In genomic region chr15:100900895-100901169, GRCh38 we compare ENCODE assay signal across 14 cellular contexts. TPM values are rescaled to one million over a fixed set of nuclear protein-coding genes. Genes with fewer than 3 reads are reported as not detected.
DNase-seq lines count a peak whose midpoint lies in the region; ATAC-seq and TF ChIP-seq lines count a peak whose summit lies in the region.
"Had no signal": no experiment of that assay in that cellular context is flagged by ENCODE, and none has a peak within 500 bp of the region (broad histone marks: within the 10 kb centered on the region; RNA-seq: fewer than 3 reads in every experiment).

No MANE protein-coding gene starts in this region.

- H3K4me3 Mint-ChIP-seq in neural progenitor cell: no peak overlapping the region
- no peak overlapping the region for H3K4me3 Mint-ChIP-seq in naive thymus-derived CD8-positive, alpha-beta T cell
- H3K4me3 Mint-ChIP-seq: CD8-positive, alpha-beta memory T cell had no signal

- H3K9ac ChIP-seq in NT2/D1 (ENCODE audit: insufficient read length, low read depth) (peak overlapping the region; percentile 35), neural progenitor cell (no peak overlapping the region)

- H3K4me2 ChIP-seq in neural progenitor cell: no peak overlapping the region

- no peaks in the 10 kb centered on the region for H3K79me2 ChIP-seq in neural progenitor cell (ENCODE audit: low read depth)

- H2AFZ ChIP-seq in neural progenitor cell (replicated peaks): no peak overlapping the region

- no peak for TF ChIP-seq POLR2A in stomach (IDR thresholded peaks at IDR 0.05)

- H3K27me3 ChIP-seq in NT2/D1 (ENCODE audit: insufficient read depth, insufficient read length): no peaks in the 10 kb centered on the region
- H3K27me3 ChIP-seq in neural progenitor cell: no peaks in the 10 kb centered on the region
- H3K27me3 ChIP-seq in stomach: peaks cover 0 to 11% (median 0%) of the 10 kb centered on the region in 3 donors
- H3K27me3 ChIP-seq: SJSA1 had no signal

- H3K9me3 Mint-ChIP-seq in neural progenitor cell: no peaks in the 10 kb centered on the region
- no peaks in the 10 kb centered on the region for H3K9me3 Mint-ChIP-seq in naive thymus-derived CD8-positive, alpha-beta T cell
- H3K9me3 Mint-ChIP-seq: CD8-positive, alpha-beta memory T cell had no signal

- H3K4me1 ChIP-seq in NT2/D1 (ENCODE audit: insufficient read depth, insufficient read length): peaks cover 8% of the 10 kb centered on the region
- H3K4me1 ChIP-seq in neural progenitor cell: peaks cover 8% of the 10 kb centered on the region
- H3K4me1 ChIP-seq in stomach: peaks cover 0 to 29% (median 18%) of the 10 kb centered on the region in 4 donors
- H3K4me1 ChIP-seq: HAP-1 had no signal

- no peaks in the 10 kb centered on the region for H4K20me1 ChIP-seq in neural progenitor cell (ENCODE audit: low read depth)

- 67 to 71% (median 71%) methylated on average over 7 of the region's 7 CpGs for WGBS in stomach, 5 donors

- POLR2A ChIA-PET in naive thymus-derived CD8-positive, alpha-beta T cell (lab: Charles Lee): no interaction called here

- peak overlapping the region; percentile 69 for H3K27ac Mint-ChIP-seq in neural progenitor cell
- H3K27ac Mint-ChIP-seq in naive thymus-derived CD8-positive, alpha-beta T cell: no peak overlapping the region

- no peak for ATAC-seq in naive thymus-derived CD8-positive, alpha-beta T cell
- ATAC-seq in HG03135 (IDR thresholded peaks at IDR 0.05; ENCODE audit: unreplicated experiment): no peak

- TF ChIP-seq CTCF in neural progenitor cell (IDR thresholded peaks at IDR 0.05) (no peak), stomach (IDR thresholded peaks at IDR 0.05) (no peak)

- no peaks in the 10 kb centered on the region for H3K36me3 Mint-ChIP-seq in neural progenitor cell
- no peaks in the 10 kb centered on the region for H3K36me3 Mint-ChIP-seq in naive thymus-derived CD8-positive, alpha-beta T cell
- H3K36me3 Mint-ChIP-seq: CD8-positive, alpha-beta memory T cell had no signal

- H3K4me1 Mint-ChIP-seq in neural progenitor cell: peaks cover 33% of the 10 kb centered on the region
- H3K4me1 Mint-ChIP-seq in naive thymus-derived CD8-positive, alpha-beta T cell: peaks cover 0 to 6% (median 2%) of the 10 kb centered on the region in 4 donors
- H3K4me1 Mint-ChIP-seq: CD8-positive, alpha-beta memory T cell had no signal

- no peak for TF ChIP-seq EP300 in stomach (IDR thresholded peaks at IDR 0.05)

- no peaks in the 10 kb centered on the region for H3F3A ChIP-seq in neural progenitor cell (ENCODE audit: low read depth)

- H3K36me3 ChIP-seq in NT2/D1 (ENCODE audit: insufficient read depth, insufficient read length, low read length) (peaks cover 2% of the 10 kb centered on the region), neural progenitor cell (no peaks in the 10 kb centered on the region), stomach (peaks cover 0 to 13% (median 3%) of the 10 kb centered on the region in 4 donors)
- H3K36me3 ChIP-seq: HAP-1, SJSA1 had no signal

- H3K9me3 ChIP-seq in NT2/D1 (ENCODE audit: insufficient read depth, low read length) (peaks cover 15% of the 10 kb centered on the region; the same call in 1 of the 2 replicates), neural progenitor cell (ENCODE audit: low read depth) (no peaks in the 10 kb centered on the region), stomach (no peaks in the 10 kb centered on the region)
- H3K9me3 ChIP-seq: HAP-1 had no signal

- peaks cover 25% of the 10 kb centered on the region for H3K27me3 Mint-ChIP-seq in neural progenitor cell (ENCODE audit: insufficient read depth, low read depth)
- H3K27me3 Mint-ChIP-seq in naive thymus-derived CD8-positive, alpha-beta T cell: peaks cover 6 to 24% (median 11%) of the 10 kb centered on the region in 5 donors

- no peak for DNase-seq in NT2/D1 (ENCODE audit: low read depth, low spot score)
- no peak for DNase-seq in epithelial cell of prostate (ENCODE audit: low read depth, low spot score)
- DNase-seq in neural progenitor cell (ENCODE audit: low spot score): no peak
- DNase-seq in stomach: no peak
- DNase-seq in naive thymus-derived CD8-positive, alpha-beta T cell: no peak
- no peak for DNase-seq in stimulated activated CD8-positive, alpha-beta memory T cell treated with anti-CD3 and anti-CD28 coated beads, Interleukin-4, amount 100 ng/mL, for 48 hours
- DNase-seq: CD8-positive, alpha-beta memory T cell; NCI-H2029 treated with DMSO at 0.1 percent for 48 hours; NCI-H510A; RPMI8226 had no signal

- no peak overlapping the region for H3K4me3 ChIP-seq in NT2/D1 (ENCODE audit: insufficient read length, low read depth)
- H3K4me3 ChIP-seq in neural progenitor cell: no peak overlapping the region
- no peak overlapping the region for H3K4me3 ChIP-seq in stomach
- H3K4me3 ChIP-seq: HAP-1, SJSA1 had no signal

- intact Hi-C loops in stomach (cut with DNase I; ENCODE audit: low total_unique reads): no loop called here

- H3K27ac ChIP-seq in epithelial cell of prostate (peak overlapping the region; percentile 81), neural progenitor cell (no peak overlapping the region), stomach (peak overlapping the region in 3 of 5 donors; percentile 79 to 85 (median 85))
- H3K27ac ChIP-seq: SJSA1 had no signal

RNA-seq across cellular contexts. Expression of gene LRRK1, which starts 18.3 kb away (rescaled TPM):
- total RNA-seq in neural progenitor cell (ENCODE audit: low replicate concordance) (0.43 TPM in 1 of 2 replicates, not detected in the other), stomach (10 to 100 TPM in 3 of 5 donors, 1 to 10 TPM in 2; 5.5 to 73.3 (median 15.2) TPM)
- 1 to 10 TPM; 2.3 to 5.5 (median 4.9) TPM for polyA plus RNA-seq in stomach
- 1 to 10 TPM in 1 of 2 experiments, under 1 TPM in 1; 0.78 to 2.7 TPM for total RNA-seq in naive thymus-derived CD8-positive, alpha-beta T cell
- not detected for polyA plus RNA-seq in naive thymus-derived CD8-positive, alpha-beta T cell
- polyA plus RNA-seq: CD8-positive, alpha-beta memory T cell had no signal

RNA-seq across cellular contexts. Expression of gene ALDH1A3, which starts 21.2 kb away (rescaled TPM):
- total RNA-seq in neural progenitor cell (ENCODE audit: low replicate concordance) (0.74 and 0.80 TPM in 2 replicates), stomach (10 to 100 TPM in 3 of 5 donors, 1 to 10 TPM in 2; 3.5 to 58.9 (median 23.0) TPM)
- polyA plus RNA-seq in stomach: 10 to 100 TPM in 2 of 3 donors, 1 to 10 TPM in 1; 9.4 to 87.2 (median 49.2) TPM
- total RNA-seq in naive thymus-derived CD8-positive, alpha-beta T cell: not detected
- not detected for polyA plus RNA-seq in naive thymus-derived CD8-positive, alpha-beta T cell
- total RNA-seq: CD8-positive, alpha-beta memory T cell; OCI-LY7 had no signal
- polyA plus RNA-seq: CD8-positive, alpha-beta memory T cell had no signal
